25 cellular contexts compared by ENCODE assay signal in the genomic region with DNA sequence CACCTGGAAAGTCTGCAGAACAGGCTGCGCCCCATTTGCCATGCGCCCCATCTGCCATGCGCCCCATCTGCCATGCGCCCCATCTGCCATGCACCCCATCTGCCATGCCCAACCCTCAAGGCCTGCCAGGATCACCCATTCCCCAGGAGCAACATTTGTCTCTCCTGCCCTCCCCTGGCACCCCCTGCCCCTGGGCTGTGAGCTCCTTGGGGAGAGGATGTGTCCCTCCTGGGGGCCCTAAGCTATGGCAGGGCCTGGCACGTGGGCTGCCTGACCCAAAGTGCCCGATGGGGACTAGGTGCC.
"Had no signal": no experiment of that assay in that cellular context is flagged by ENCODE, and none has a peak within 500 bp of the region (broad histone marks: within the 10 kb centered on the region; RNA-seq: fewer than 3 reads in every experiment).

No MANE protein-coding gene starts in this region.

- H3K27me3 ChIP-seq: colonic mucosa, neural progenitor cell, right atrium auricular region, thyroid gland, vagina had no signal

- H3K4me3 ChIP-seq: colonic mucosa, gastrocnemius medialis, left ventricle myocardium inferior, lung, neural progenitor cell, prostate gland, right atrium auricular region, sigmoid colon, stomach, thyroid gland, vagina had no signal

- H3K27ac Mint-ChIP-seq: dendritic cell treated with granulocyte-macrophage colony-stimulating factor and Interleukin-4, amounts not matched to agents 40 ng/mL and 50 ng/mL, for 4 days; endodermal cell; memory B cell; nephron had no signal

- DNase-seq: colonic mucosa; effector CD8-positive, alpha-beta T cell; endodermal cell; foreskin fibroblast; gastrocnemius medialis; left colon; left ventricle myocardium inferior; stimulated activated CD4-positive, alpha-beta T cell treated with anti-CD3 and anti-CD28 coated beads, Interleukin-15, amount 100 ng/mL, for 24 hours; stimulated activated CD4-positive, alpha-beta T cell treated with anti-CD3 and anti-CD28 coated beads, Interleukin-2, amount 100 ng/mL, for 48 hours; stimulated activated naive B cell treated with anti-CD40 and anti-IgM and Interleukin-4, amounts not matched to agents 10 μg/mL and 1 μg/mL and 100 μg/mL, for 72 hours; stomach; thyroid gland; trophoblast cell had no signal

- H3K27ac ChIP-seq: colonic mucosa, epithelial cell of prostate, gastrocnemius medialis, left ventricle myocardium inferior, neural progenitor cell, parathyroid adenoma, prostate gland, right atrium auricular region, sigmoid colon, stomach, thyroid gland, vagina had no signal

- H3K36me3 Mint-ChIP-seq: neural progenitor cell had no signal

- H3K4me3 Mint-ChIP-seq: dendritic cell treated with granulocyte-macrophage colony-stimulating factor and Interleukin-4, amounts not matched to agents 40 ng/mL and 50 ng/mL, for 4 days; endodermal cell; memory B cell; nephron; neural progenitor cell; stimulated activated naive B cell treated with anti-CD40 and anti-IgM and Interleukin-4, amounts not matched to agents 10 μg/mL and 1 μg/mL and 100 μg/mL, for 72 hours had no signal

- H3K36me3 ChIP-seq: colonic mucosa, gastrocnemius medialis, left ventricle myocardium inferior, neural progenitor cell, prostate gland, right atrium auricular region, sigmoid colon, stomach, thyroid gland, vagina had no signal

- ATAC-seq: esophagus mucosa; gastrocnemius medialis; left colon; stimulated activated naive B cell treated with anti-CD40 and anti-IgM and Interleukin-4, amounts not matched to agents 10 μg/mL and 1 μg/mL and 100 μg/mL, for 72 hours had no signal

- H3K9me3 ChIP-seq: colonic mucosa, gastrocnemius medialis, left ventricle myocardium inferior, prostate gland, right atrium auricular region, sigmoid colon, stomach, thyroid gland, vagina had no signal

- H3K4me1 ChIP-seq: colonic mucosa, gastrocnemius medialis, left ventricle myocardium inferior, parathyroid adenoma, prostate gland, right atrium auricular region, sigmoid colon, thyroid gland had no signal

- H3K4me1 Mint-ChIP-seq: endodermal cell had no signal

- H3K9me3 Mint-ChIP-seq: dendritic cell treated with granulocyte-macrophage colony-stimulating factor and Interleukin-4, amounts not matched to agents 40 ng/mL and 50 ng/mL, for 4 days; endodermal cell; memory B cell; nephron; neural progenitor cell; stimulated activated naive B cell treated with anti-CD40 and anti-IgM and Interleukin-4, amounts not matched to agents 10 μg/mL and 1 μg/mL and 100 μg/mL, for 72 hours had no signal
